Comparison of ENCODE assay signal across 13 cellular contexts in the genomic region with DNA sequence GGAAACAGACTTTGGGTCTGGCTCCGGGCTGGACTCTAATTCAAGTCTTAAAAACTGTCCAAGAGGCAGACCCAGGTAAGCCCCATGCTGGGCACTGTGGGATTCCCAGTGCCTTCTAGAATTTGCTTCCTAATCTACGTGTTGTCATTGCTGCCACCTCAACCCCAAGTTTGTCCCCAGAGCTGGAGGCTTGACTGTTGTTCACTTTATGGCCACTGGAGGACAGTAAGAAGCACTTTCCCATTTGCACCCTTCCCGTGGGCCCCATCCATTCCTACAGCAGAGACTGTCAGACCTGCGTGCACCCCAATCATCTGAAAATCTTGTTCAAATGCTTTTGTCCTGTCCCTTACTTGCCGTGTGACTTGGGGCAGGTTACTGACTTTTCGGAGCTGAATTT. TPM values are rescaled to one million over a fixed set of nuclear protein-coding genes. Genes with fewer than 3 reads are reported as not detected.
DNase-seq lines count a peak whose midpoint lies in the region; ATAC-seq, FAIRE-seq and TF ChIP-seq lines count a peak whose summit lies in the region.
"Had no signal": no experiment of that assay in that cellular context is flagged by ENCODE, and none has a peak within 500 bp of the region (broad histone marks: within the 10 kb centered on the region; RNA-seq: fewer than 3 reads in every experiment).

No MANE protein-coding gene starts in this region.

- H3K9me3 Mint-ChIP-seq in activated naive CD8-positive, alpha-beta T cell treated with anti-CD3 and anti-CD28 coated beads for 36 hours, result no peaks in the 10 kb centered on the region
- H3K9me3 Mint-ChIP-seq: activated naive CD4-positive, alpha-beta T cell treated with anti-CD3 and anti-CD28 coated beads, Interleukin-2, amount 10 ng/mL, durations not matched to agents 7 days and 5 days; neural crest cell had no signal

- H3K9me2 ChIP-seq in PC-3 (replicated peaks; ENCODE audit: low read length), result no peaks in the 10 kb centered on the region

- H3K9me3 ChIP-seq in PC-3 (ENCODE audit: low read length), result no peaks in the 10 kb centered on the region
- H3K9me3 ChIP-seq in ovary, result peaks cover 0 to 4% of the 10 kb centered on the region in 2 donors

- POLR2A ChIA-PET in PC-3 (lab: Charles Lee; ENCODE audit: unreplicated experiment), result no interaction called here

- H4K20me1 ChIP-seq in PC-3 (ENCODE audit: low read length), result no peaks in the 10 kb centered on the region

- DNase-seq in AG09309 (ENCODE audit: low read depth), result no peak
- no peak for DNase-seq in GM12891 (ENCODE audit: insufficient read length, low spot score)
- no peak for DNase-seq in PC-3
- DNase-seq in fibroblast of mammary gland (ENCODE audit: low read depth), result no peak
- DNase-seq in central memory CD4-positive, alpha-beta T cell, result no peak
- DNase-seq in ovary, result no peak
- no peak for DNase-seq in G401 (ENCODE audit: low spot score)
- DNase-seq in activated naive CD8-positive, alpha-beta T cell treated with anti-CD3 and anti-CD28 coated beads for 36 hours, result no peak
- DNase-seq: activated CD4-positive, alpha-beta T cell treated with anti-CD3 and anti-CD28 coated beads, Interleukin-2, amount 50 U/mL, for 1 hour; activated naive CD4-positive, alpha-beta T cell treated with anti-CD3 and anti-CD28 coated beads, Interleukin-2, amount 10 ng/mL, durations not matched to agents 7 days and 5 days; effector CD8-positive, alpha-beta T cell; NCI-H1436 treated with DMSO at 0.1 percent for 48 hours had no signal

- no peaks in the 10 kb centered on the region for H3K4me1 ChIP-seq in PC-3 (ENCODE audit: insufficient read depth, low read length)
- H3K4me1 ChIP-seq in ovary (ENCODE audit: insufficient read depth), result peaks cover 5% of the 10 kb centered on the region

- CTCF ChIA-PET in PC-3 (lab: Charles Lee), result no interaction called here

- WGBS in ovary, 3 donors, result 64 to 83% (median 73%) methylated on average over 6 of the region's 6 CpGs

- H3K27ac Mint-ChIP-seq in activated naive CD8-positive, alpha-beta T cell treated with anti-CD3 and anti-CD28 coated beads for 36 hours, result no peak overlapping the region
- H3K27ac Mint-ChIP-seq: activated naive CD4-positive, alpha-beta T cell treated with anti-CD3 and anti-CD28 coated beads, Interleukin-2, amount 10 ng/mL, durations not matched to agents 7 days and 5 days had no signal

- no peaks in the 10 kb centered on the region for H3K36me3 ChIP-seq in PC-3 (ENCODE audit: low read depth, low read length)
- H3K36me3 ChIP-seq in ovary, result no peaks in the 10 kb centered on the region

- H3K4me1 Mint-ChIP-seq in activated naive CD8-positive, alpha-beta T cell treated with anti-CD3 and anti-CD28 coated beads for 36 hours, result no peaks in the 10 kb centered on the region
- H3K4me1 Mint-ChIP-seq: activated naive CD4-positive, alpha-beta T cell treated with anti-CD3 and anti-CD28 coated beads, Interleukin-2, amount 10 ng/mL, durations not matched to agents 7 days and 5 days had no signal

- no peak overlapping the region for H3K4me2 ChIP-seq in PC-3 (ENCODE audit: low read length)

- H3K27ac ChIP-seq in PC-3 (ENCODE audit: low read length) (no peak overlapping the region), ovary (no peak overlapping the region)

- FAIRE-seq in GM12891 (lab: Jason Lieb, UNC), result peak; percentile 41

- intact Hi-C loops in PC-3 (cut with micrococcal nuclease), result no loop called here
- intact Hi-C loops in ovary (cut with DNase I), result no loop called here

- peak; percentile 27 for TF ChIP-seq CTCF in AG09309 (IDR thresholded peaks at IDR 0.05; ENCODE audit: control insufficient read depth, insufficient read depth, low read depth, low read length, missing control alignments)
- peak; percentile 43 for TF ChIP-seq CTCF in PC-3 (conservative IDR thresholded peaks at IDR 0.05; ENCODE audit: low read depth, low read length)
- peak; percentile 38 for TF ChIP-seq CTCF in fibroblast of mammary gland (conservative IDR thresholded peaks at IDR 0.05; ENCODE audit: control insufficient read depth, insufficient read depth, low read depth, low read length)
- TF ChIP-seq CTCF in ovary (IDR thresholded peaks at IDR 0.05), result no peak

- TF ChIP-seq POLR2A in GM12891 (IDR thresholded peaks at IDR 0.05; ENCODE audit: low read depth, low read length) (no peak), ovary (IDR thresholded peaks at IDR 0.05) (no peak)

- H3K36me3 Mint-ChIP-seq in activated naive CD8-positive, alpha-beta T cell treated with anti-CD3 and anti-CD28 coated beads for 36 hours, result no peaks in the 10 kb centered on the region
- H3K36me3 Mint-ChIP-seq: activated naive CD4-positive, alpha-beta T cell treated with anti-CD3 and anti-CD28 coated beads, Interleukin-2, amount 10 ng/mL, durations not matched to agents 7 days and 5 days had no signal

- H3K27me3 Mint-ChIP-seq in activated naive CD8-positive, alpha-beta T cell treated with anti-CD3 and anti-CD28 coated beads for 36 hours, result peaks cover 23% of the 10 kb centered on the region

- no peak overlapping the region for H3K9ac ChIP-seq in PC-3 (ENCODE audit: low read length)

- H2AFZ ChIP-seq in PC-3 (ENCODE audit: low read length), result no peak overlapping the region

- no peaks in the 10 kb centered on the region for H3K79me2 ChIP-seq in PC-3 (ENCODE audit: low read length)

- H3K27me3 ChIP-seq in PC-3 (ENCODE audit: low read length), result 0 out of 2 replicates have a peak, but pooled peaks cover 3% of the 10 kb centered on the region
- no peaks in the 10 kb centered on the region for H3K27me3 ChIP-seq in ovary

- in situ Hi-C loops in G401 (cut with HindIII; ENCODE audit: low sequenced_read_pairs), result no loop called here

- H3F3A ChIP-seq in PC-3 (ENCODE audit: low read length, unreplicated experiment), result no peaks in the 10 kb centered on the region

- H3K4me3 Mint-ChIP-seq in activated naive CD8-positive, alpha-beta T cell treated with anti-CD3 and anti-CD28 coated beads for 36 hours, result no peak overlapping the region
- H3K4me3 Mint-ChIP-seq: activated naive CD4-positive, alpha-beta T cell treated with anti-CD3 and anti-CD28 coated beads, Interleukin-2, amount 10 ng/mL, durations not matched to agents 7 days and 5 days; neural crest cell had no signal

- no peak for ATAC-seq in PC-3

- BruUV-seq in PC-3 (replicated peaks; lab: Mats Ljungman, UMichigan), result no TSS peak

- TF ChIP-seq EP300 in ovary (IDR thresholded peaks at IDR 0.05), result no peak

- H3K4me3 ChIP-seq in AG09309 (ENCODE audit: control insufficient read depth, low read depth, low read length), result no peak overlapping the region
- no peak overlapping the region for H3K4me3 ChIP-seq in PC-3 (ENCODE audit: low read length)
- H3K4me3 ChIP-seq in fibroblast of mammary gland (ENCODE audit: control insufficient read depth, low read depth, low read length), result no peak overlapping the region
- H3K4me3 ChIP-seq in ovary, result no peak overlapping the region

TF ChIP-seq in GM12891, 5 proteins besides CTCF, POLR2A, EP300 and RAD21:
- no peak for TF ChIP-seq TAF1 (IDR thresholded peaks at IDR 0.05; ENCODE audit: low read depth, low read length)

RNA-seq across cellular contexts. Expression of gene VASH2, which starts 29.4 kb away (rescaled TPM):
- 8.0 TPM for polyA plus RNA-seq in GM12891 (2012; ENCODE audit: low read depth, missing spikeins)
- 4.7 TPM in 2 replicates for total RNA-seq in PC-3 (2014; rRNA removed)
- total RNA-seq in ovary, result 1 to 10 TPM in 3 of 7 donors, under 1 TPM in 4; 0.28 to 2.1 (median 0.83) TPM
- 1 to 10 TPM in 1 of 2 donors, under 1 TPM in 1; 0.74 to 1.6 TPM for polyA plus RNA-seq in ovary
- total RNA-seq in G401 (2014; rRNA removed; shearing (Covaris generic)), result 0.68 and 1.1 TPM in 2 replicates
- under 1 TPM; 0.21 to 0.22 TPM for total RNA-seq in activated naive CD8-positive, alpha-beta T cell treated with anti-CD3 and anti-CD28 coated beads for 36 hours

Comparison
In these comparisons a context has a peak if more than half of its experiments do, and no peak if none do; other contexts are left out.
1. CTCF ChIP-seq: peak in AG09309 (single experiment), PC-3 (single experiment) and fibroblast of mammary gland (single experiment); none in ovary (0 of 3).